ENCODE assay signal across 1 cellular context in the genomic region with DNA sequence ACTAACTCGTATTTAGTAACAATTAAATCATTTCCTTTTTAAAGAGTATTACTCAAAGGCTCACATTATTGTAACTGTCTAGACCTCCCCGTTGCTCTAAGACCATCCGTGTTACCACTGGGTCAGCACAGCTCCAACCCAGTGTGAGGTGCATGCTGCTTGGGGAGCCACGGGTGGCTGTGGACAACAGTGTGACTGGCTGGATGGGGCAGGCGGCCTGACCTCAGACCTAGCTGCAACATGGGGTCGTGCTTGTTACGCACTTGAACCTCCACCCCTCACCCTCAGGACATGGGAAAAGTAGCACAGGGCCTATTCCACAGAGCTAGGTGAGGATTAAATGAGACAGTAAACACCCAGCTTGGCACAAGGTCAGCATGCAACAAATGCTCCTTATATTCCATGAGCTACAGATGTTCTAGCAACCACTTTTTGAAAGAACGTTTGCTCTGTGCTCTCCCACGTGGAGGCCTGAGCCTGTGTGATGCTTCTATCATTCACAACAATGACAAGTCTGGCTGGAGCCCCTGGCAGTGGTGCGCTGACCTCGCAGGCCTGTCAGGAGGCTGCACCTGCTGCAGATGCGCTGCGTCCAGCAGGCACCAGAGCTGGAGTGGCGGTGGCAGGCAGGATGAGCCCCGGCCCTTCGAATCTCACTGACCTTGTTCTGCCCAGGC.
TF ChIP-seq lines count a peak whose summit lies in the region.

No MANE protein-coding gene starts in this region.

TF ChIP-seq in GM23338, 12 proteins besides CTCF, POLR2A, EP300 and RAD21 (continued from another document):
- TF ChIP-seq, protein P1, sequence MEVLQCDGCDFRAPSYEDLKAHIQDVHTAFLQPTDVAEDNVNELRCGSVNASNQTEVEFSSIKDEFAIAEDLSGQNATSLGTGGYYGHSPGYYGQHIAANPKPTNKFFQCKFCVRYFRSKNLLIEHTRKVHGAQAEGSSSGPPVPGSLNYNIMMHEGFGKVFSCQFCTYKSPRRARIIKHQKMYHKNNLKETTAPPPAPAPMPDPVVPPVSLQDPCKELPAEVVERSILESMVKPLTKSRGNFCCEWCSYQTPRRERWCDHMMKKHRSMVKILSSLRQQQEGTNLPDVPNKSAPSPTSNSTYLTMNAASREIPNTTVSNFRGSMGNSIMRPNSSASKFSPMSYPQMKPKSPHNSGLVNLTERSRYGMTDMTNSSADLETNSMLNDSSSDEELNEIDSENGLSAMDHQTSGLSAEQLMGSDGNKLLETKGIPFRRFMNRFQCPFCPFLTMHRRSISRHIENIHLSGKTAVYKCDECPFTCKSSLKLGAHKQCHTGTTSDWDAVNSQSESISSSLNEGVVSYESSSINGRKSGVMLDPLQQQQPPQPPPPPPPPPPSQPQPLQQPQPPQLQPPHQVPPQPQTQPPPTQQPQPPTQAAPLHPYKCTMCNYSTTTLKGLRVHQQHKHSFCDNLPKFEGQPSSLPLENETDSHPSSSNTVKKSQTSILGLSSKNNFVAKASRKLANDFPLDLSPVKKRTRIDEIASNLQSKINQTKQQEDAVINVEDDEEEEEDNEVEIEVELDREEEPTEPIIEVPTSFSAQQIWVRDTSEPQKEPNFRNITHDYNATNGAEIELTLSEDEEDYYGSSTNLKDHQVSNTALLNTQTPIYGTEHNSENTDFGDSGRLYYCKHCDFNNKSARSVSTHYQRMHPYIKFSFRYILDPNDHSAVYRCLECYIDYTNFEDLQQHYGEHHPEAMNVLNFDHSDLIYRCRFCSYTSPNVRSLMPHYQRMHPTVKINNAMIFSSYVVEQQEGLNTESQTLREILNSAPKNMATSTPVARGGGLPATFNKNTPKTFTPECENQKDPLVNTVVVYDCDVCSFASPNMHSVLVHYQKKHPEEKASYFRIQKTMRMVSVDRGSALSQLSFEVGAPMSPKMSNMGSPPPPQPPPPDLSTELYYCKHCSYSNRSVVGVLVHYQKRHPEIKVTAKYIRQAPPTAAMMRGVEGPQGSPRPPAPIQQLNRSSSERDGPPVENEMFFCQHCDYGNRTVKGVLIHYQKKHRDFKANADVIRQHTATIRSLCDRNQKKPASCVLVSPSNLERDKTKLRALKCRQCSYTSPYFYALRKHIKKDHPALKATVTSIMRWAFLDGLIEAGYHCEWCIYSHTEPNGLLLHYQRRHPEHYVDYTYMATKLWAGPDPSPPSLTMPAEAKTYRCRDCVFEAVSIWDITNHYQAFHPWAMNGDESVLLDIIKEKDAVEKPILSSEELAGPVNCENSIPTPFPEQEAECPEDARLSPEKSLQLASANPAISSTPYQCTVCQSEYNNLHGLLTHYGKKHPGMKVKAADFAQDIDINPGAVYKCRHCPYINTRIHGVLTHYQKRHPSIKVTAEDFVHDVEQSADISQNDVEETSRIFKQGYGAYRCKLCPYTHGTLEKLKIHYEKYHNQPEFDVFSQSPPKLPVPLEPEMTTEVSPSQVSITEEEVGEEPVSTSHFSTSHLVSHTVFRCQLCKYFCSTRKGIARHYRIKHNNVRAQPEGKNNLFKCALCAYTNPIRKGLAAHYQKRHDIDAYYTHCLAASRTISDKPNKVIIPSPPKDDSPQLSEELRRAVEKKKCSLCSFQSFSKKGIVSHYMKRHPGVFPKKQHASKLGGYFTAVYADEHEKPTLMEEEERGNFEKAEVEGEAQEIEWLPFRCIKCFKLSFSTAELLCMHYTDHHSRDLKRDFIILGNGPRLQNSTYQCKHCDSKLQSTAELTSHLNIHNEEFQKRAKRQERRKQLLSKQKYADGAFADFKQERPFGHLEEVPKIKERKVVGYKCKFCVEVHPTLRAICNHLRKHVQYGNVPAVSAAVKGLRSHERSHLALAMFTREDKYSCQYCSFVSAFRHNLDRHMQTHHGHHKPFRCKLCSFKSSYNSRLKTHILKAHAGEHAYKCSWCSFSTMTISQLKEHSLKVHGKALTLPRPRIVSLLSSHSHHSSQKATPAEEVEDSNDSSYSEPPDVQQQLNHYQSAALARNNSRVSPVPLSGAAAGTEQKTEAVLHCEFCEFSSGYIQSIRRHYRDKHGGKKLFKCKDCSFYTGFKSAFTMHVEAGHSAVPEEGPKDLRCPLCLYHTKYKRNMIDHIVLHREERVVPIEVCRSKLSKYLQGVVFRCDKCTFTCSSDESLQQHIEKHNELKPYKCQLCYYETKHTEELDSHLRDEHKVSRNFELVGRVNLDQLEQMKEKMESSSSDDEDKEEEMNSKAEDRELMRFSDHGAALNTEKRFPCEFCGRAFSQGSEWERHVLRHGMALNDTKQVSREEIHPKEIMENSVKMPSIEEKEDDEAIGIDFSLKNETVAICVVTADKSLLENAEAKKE (CRISPR knock-in tag; IDR thresholded peaks at IDR 0.05): no peak
TF ChIP-seq in GM23338: peak in this region for 0.
